In genomic region chr11:57327721-57328120, GRCh38 we compare ENCODE assay signal across 24 cellular contexts. TPM values are rescaled to one million over a fixed set of nuclear protein-coding genes. Genes with fewer than 3 reads are reported as not detected.
A peak's percentile ranks its signal among the peaks of the same experiment; 100 is the strongest.
DNase-seq lines count a peak whose midpoint lies in the region; ATAC-seq and TF ChIP-seq lines count a peak whose summit lies in the region.
"Had no signal": no experiment of that assay in that cellular context is flagged by ENCODE, and none has a peak within 500 bp of the region (broad histone marks: within the 10 kb centered on the region; RNA-seq: fewer than 3 reads in every experiment).

No MANE protein-coding gene starts in this region.

- BruUV-seq in Calu3 (replicated peaks; lab: Mats Ljungman, UMichigan) = no TSS peak

- no peaks in the 10 kb centered on the region for H3K27me3 Mint-ChIP-seq in T-helper 2 cell treated with Interferon-gamma antibody and Interleukin-4, amounts not matched to agents 5 μg/mL and 100 μg/mL, for 36 hours (ENCODE audit: low read depth)
- no peaks in the 10 kb centered on the region for H3K27me3 Mint-ChIP-seq in Calu3 (ENCODE audit: unreplicated experiment)
- H3K27me3 Mint-ChIP-seq in endothelial cell (ENCODE audit: unreplicated experiment) = peaks cover 20% of the 10 kb centered on the region
- no peaks in the 10 kb centered on the region for H3K27me3 Mint-ChIP-seq in osteocyte (ENCODE audit: unreplicated experiment)
- H3K27me3 Mint-ChIP-seq: activated B cell treated with CpG ODN at 0.5 μM for 24 hours had no signal

- no peak for DNase-seq in T-helper 2 cell treated with Interferon-gamma antibody and Interleukin-4, amounts not matched to agents 5 μg/mL and 100 μg/mL, for 36 hours (ENCODE audit: low spot score)
- DNase-seq in T-helper 2 cell (no peak), Calu3 (no peak), endothelial cell (ENCODE audit: low spot score) (no peak), osteocyte (ENCODE audit: extremely low spot score, unreplicated experiment) (no peak), NOMO-1 treated with DMSO at 0.1 percent for 48 hours (lab: John Stamatoyannopoulos, UW; ENCODE audit: unreplicated experiment) (no peak), NCI-H526 treated with DMSO at 0.1 percent for 48 hours (lab: John Stamatoyannopoulos, UW) (no peak)
- DNase-seq: activated B cell treated with CpG ODN at 0.5 μM for 24 hours; amniotic stem cell; cerebellar nuclear complex; DMS153; effector CD4-positive, alpha-beta T cell; esophagus squamous epithelium; GF-D8; NCI-H1417; NCI-H524 had no signal

- no peak overlapping the region for H3K4me3 Mint-ChIP-seq in T-helper 2 cell treated with Interferon-gamma antibody and Interleukin-4, amounts not matched to agents 5 μg/mL and 100 μg/mL, for 36 hours
- H3K4me3 Mint-ChIP-seq in Calu3 (ENCODE audit: low read depth, unreplicated experiment) (no peak overlapping the region), endothelial cell (ENCODE audit: unreplicated experiment) (peak overlapping the region; percentile 54), osteocyte (ENCODE audit: unreplicated experiment) (no peak overlapping the region)
- H3K4me3 Mint-ChIP-seq: activated B cell treated with CpG ODN at 0.5 μM for 24 hours had no signal

- CTCF ChIA-PET in Calu3 (lab: Charles Lee) = interaction anchor here (0.5 kb wide), 1 partner anchor 615 kb away, joined by 4 read pairs; no protein-coding TSS in a partner anchor

- TF ChIP-seq CTCF in Calu3 (IDR thresholded peaks at IDR 0.05; ENCODE audit: unreplicated experiment) (no peak), endothelial cell (IDR thresholded peaks at IDR 0.05; ENCODE audit: unreplicated experiment) (no peak), osteocyte (IDR thresholded peaks at IDR 0.05) (no peak)

- H3K9me3 Mint-ChIP-seq in T-helper 2 cell treated with Interferon-gamma antibody and Interleukin-4, amounts not matched to agents 5 μg/mL and 100 μg/mL, for 36 hours = no peaks in the 10 kb centered on the region
- H3K9me3 Mint-ChIP-seq in Calu3 (ENCODE audit: low read depth, unreplicated experiment) (no peaks in the 10 kb centered on the region), endothelial cell (ENCODE audit: unreplicated experiment) (no peaks in the 10 kb centered on the region), osteocyte (ENCODE audit: unreplicated experiment) (no peaks in the 10 kb centered on the region)
- H3K9me3 Mint-ChIP-seq: activated B cell treated with CpG ODN at 0.5 μM for 24 hours had no signal

- H3K4me1 Mint-ChIP-seq in T-helper 2 cell treated with Interferon-gamma antibody and Interleukin-4, amounts not matched to agents 5 μg/mL and 100 μg/mL, for 36 hours (ENCODE audit: low read depth) = peaks cover 28% of the 10 kb centered on the region
- peaks cover 43% of the 10 kb centered on the region for H3K4me1 Mint-ChIP-seq in Calu3 (ENCODE audit: low read depth, unreplicated experiment)
- H3K4me1 Mint-ChIP-seq in endothelial cell (ENCODE audit: unreplicated experiment) = peaks cover 37% of the 10 kb centered on the region
- peaks cover 31% of the 10 kb centered on the region for H3K4me1 Mint-ChIP-seq in osteocyte (ENCODE audit: unreplicated experiment)

- peaks cover 68% of the 10 kb centered on the region for H3K36me3 Mint-ChIP-seq in T-helper 2 cell treated with Interferon-gamma antibody and Interleukin-4, amounts not matched to agents 5 μg/mL and 100 μg/mL, for 36 hours (ENCODE audit: low read depth)
- H3K36me3 Mint-ChIP-seq in Calu3 (ENCODE audit: insufficient read depth, unreplicated experiment) (peaks cover 80% of the 10 kb centered on the region), endothelial cell (ENCODE audit: low read depth, unreplicated experiment) (peaks cover 70% of the 10 kb centered on the region), osteocyte (ENCODE audit: unreplicated experiment) (peaks cover 54% of the 10 kb centered on the region)

- H3K27ac Mint-ChIP-seq in T-helper 2 cell treated with Interferon-gamma antibody and Interleukin-4, amounts not matched to agents 5 μg/mL and 100 μg/mL, for 36 hours = peak overlapping the region; percentile 0
- H3K27ac Mint-ChIP-seq in Calu3 (ENCODE audit: unreplicated experiment) (peak overlapping the region; percentile 24), endothelial cell (ENCODE audit: unreplicated experiment) (peak overlapping the region; percentile 22), osteocyte (ENCODE audit: unreplicated experiment) (peak overlapping the region; percentile 100)

- no peak for ATAC-seq in GM21825 (IDR thresholded peaks at IDR 0.05; ENCODE audit: unreplicated experiment)
- ATAC-seq: GM12878, left lobe of liver, right cardiac atrium had no signal

- intact Hi-C loops in Calu3 (cut with micrococcal nuclease; ENCODE audit: unreplicated experiment) = no loop called here

RNA-seq across cellular contexts. Expression of gene TNKS1BP1, which starts 3.0 kb away (rescaled TPM):
- total RNA-seq in Calu3 (2022) (151 TPM in 2 replicates), endothelial cell (ENCODE audit: unreplicated experiment) (122 TPM), osteocyte (152 and 169 TPM in 2 replicates)

RNA-seq across cellular contexts. Expression of gene SSRP1, which starts 8.0 kb away (rescaled TPM):
- total RNA-seq in Calu3 (2022) (134 and 145 TPM in 2 replicates), endothelial cell (ENCODE audit: unreplicated experiment) (134 TPM), osteocyte (97.4 and 99.4 TPM in 2 replicates)

RNA-seq across cellular contexts. Expression of gene P2RX3, which starts 10.4 kb away (rescaled TPM):
- not detected in 2 replicates for total RNA-seq in Calu3 (2022)
- 0.23 TPM for total RNA-seq in endothelial cell (ENCODE audit: unreplicated experiment)
- total RNA-seq in osteocyte = not detected in 2 replicates
- total RNA-seq: A172; activated B cell treated with CpG ODN at 0.5 μM for 24 hours; esophagus squamous epithelium; GM12878; right cardiac atrium; T-helper 1 cell treated with Interleukin-12 subunit alpha and Interleukin-12 subunit beta and Interleukin-4 antibody, amounts not matched to agents 30 ng/mL and 1 ng/mL, for 36 hours had no signal

RNA-seq across cellular contexts. Expression of gene PRG3, which starts 53.2 kb away (rescaled TPM):
- not detected in 2 replicates for total RNA-seq in Calu3 (2022)
- total RNA-seq in endothelial cell (ENCODE audit: unreplicated experiment) = not detected
- not detected in 2 replicates for total RNA-seq in osteocyte
- total RNA-seq: A172; activated B cell treated with CpG ODN at 0.5 μM for 24 hours; esophagus squamous epithelium; GM12878; left lobe of liver; ovary; right cardiac atrium; T-helper 1 cell treated with Interleukin-12 subunit alpha and Interleukin-12 subunit beta and Interleukin-4 antibody, amounts not matched to agents 30 ng/mL and 1 ng/mL, for 36 hours; tibial nerve had no signal

Comparison
In these comparisons a context has a peak if more than half of its experiments do, and no peak if none do; other contexts are left out.
1. H3K27ac Mint-ChIP-seq: peak in every context shown above with its lines; median percentile 100 in osteocyte; 24 in Calu3; 22 in endothelial cell; 0 in T-helper 2 cell treated with Interferon-gamma antibody and Interleukin-4, amounts not matched to agents 5 μg/mL and 100 μg/mL, for 36 hours.